1 cellular context compared by ENCODE assay signal in the genomic region with DNA sequence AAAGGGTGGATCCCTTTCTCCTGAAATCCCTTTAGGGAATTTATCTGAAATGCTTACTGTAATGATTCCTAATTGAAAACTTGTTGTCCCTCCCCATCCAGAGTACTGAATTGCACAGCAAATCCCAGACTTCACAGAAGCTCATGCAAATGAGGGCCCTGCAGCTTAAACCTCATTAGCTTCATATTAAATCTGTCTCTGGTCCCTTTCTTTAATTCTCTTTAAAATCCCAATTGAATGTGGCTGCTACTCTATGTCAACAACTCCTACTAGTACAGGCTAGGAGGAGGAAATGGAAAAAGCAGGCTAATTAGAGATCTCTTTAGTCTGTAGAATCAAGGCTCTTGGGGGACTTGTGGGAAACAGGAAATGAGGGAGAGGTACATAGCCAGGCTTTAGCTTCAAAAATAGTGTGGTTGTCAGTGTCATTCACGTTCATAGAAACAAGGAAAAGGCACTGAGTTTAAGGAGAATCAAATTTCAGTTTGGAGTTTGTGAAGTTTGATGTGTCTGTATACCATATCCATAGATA.
TF ChIP-seq lines count a peak whose summit lies in the region.

No MANE protein-coding gene starts in this region.

TF ChIP-seq in GM23338, 12 proteins besides CTCF, POLR2A, EP300 and RAD21 (continued from another document):
- TF ChIP-seq, protein P1, sequence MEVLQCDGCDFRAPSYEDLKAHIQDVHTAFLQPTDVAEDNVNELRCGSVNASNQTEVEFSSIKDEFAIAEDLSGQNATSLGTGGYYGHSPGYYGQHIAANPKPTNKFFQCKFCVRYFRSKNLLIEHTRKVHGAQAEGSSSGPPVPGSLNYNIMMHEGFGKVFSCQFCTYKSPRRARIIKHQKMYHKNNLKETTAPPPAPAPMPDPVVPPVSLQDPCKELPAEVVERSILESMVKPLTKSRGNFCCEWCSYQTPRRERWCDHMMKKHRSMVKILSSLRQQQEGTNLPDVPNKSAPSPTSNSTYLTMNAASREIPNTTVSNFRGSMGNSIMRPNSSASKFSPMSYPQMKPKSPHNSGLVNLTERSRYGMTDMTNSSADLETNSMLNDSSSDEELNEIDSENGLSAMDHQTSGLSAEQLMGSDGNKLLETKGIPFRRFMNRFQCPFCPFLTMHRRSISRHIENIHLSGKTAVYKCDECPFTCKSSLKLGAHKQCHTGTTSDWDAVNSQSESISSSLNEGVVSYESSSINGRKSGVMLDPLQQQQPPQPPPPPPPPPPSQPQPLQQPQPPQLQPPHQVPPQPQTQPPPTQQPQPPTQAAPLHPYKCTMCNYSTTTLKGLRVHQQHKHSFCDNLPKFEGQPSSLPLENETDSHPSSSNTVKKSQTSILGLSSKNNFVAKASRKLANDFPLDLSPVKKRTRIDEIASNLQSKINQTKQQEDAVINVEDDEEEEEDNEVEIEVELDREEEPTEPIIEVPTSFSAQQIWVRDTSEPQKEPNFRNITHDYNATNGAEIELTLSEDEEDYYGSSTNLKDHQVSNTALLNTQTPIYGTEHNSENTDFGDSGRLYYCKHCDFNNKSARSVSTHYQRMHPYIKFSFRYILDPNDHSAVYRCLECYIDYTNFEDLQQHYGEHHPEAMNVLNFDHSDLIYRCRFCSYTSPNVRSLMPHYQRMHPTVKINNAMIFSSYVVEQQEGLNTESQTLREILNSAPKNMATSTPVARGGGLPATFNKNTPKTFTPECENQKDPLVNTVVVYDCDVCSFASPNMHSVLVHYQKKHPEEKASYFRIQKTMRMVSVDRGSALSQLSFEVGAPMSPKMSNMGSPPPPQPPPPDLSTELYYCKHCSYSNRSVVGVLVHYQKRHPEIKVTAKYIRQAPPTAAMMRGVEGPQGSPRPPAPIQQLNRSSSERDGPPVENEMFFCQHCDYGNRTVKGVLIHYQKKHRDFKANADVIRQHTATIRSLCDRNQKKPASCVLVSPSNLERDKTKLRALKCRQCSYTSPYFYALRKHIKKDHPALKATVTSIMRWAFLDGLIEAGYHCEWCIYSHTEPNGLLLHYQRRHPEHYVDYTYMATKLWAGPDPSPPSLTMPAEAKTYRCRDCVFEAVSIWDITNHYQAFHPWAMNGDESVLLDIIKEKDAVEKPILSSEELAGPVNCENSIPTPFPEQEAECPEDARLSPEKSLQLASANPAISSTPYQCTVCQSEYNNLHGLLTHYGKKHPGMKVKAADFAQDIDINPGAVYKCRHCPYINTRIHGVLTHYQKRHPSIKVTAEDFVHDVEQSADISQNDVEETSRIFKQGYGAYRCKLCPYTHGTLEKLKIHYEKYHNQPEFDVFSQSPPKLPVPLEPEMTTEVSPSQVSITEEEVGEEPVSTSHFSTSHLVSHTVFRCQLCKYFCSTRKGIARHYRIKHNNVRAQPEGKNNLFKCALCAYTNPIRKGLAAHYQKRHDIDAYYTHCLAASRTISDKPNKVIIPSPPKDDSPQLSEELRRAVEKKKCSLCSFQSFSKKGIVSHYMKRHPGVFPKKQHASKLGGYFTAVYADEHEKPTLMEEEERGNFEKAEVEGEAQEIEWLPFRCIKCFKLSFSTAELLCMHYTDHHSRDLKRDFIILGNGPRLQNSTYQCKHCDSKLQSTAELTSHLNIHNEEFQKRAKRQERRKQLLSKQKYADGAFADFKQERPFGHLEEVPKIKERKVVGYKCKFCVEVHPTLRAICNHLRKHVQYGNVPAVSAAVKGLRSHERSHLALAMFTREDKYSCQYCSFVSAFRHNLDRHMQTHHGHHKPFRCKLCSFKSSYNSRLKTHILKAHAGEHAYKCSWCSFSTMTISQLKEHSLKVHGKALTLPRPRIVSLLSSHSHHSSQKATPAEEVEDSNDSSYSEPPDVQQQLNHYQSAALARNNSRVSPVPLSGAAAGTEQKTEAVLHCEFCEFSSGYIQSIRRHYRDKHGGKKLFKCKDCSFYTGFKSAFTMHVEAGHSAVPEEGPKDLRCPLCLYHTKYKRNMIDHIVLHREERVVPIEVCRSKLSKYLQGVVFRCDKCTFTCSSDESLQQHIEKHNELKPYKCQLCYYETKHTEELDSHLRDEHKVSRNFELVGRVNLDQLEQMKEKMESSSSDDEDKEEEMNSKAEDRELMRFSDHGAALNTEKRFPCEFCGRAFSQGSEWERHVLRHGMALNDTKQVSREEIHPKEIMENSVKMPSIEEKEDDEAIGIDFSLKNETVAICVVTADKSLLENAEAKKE (CRISPR knock-in tag; IDR thresholded peaks at IDR 0.05), result no peak
